ENCODE assay signal across 20 cellular contexts in genomic region chr20:58092871-58093270, GRCh38.
DNase-seq lines count a peak whose midpoint lies in the region; ATAC-seq, FAIRE-seq and TF ChIP-seq lines count a peak whose summit lies in the region.
"Had no signal": no experiment of that assay in that cellular context is flagged by ENCODE, and none has a peak within 500 bp of the region (broad histone marks: within the 10 kb centered on the region; RNA-seq: fewer than 3 reads in every experiment).

No MANE protein-coding gene starts in this region.

- no peak overlapping the region for H2BK15ac ChIP-seq in H9 (ENCODE audit: low read depth, low read length)

- intact Hi-C loops in left cardiac atrium (cut with DNase I) = no loop called here

- H2BK12ac ChIP-seq in H9 (ENCODE audit: insufficient read length, low read depth, low read length) = no peak overlapping the region

- no peak overlapping the region for H3K4me3 Mint-ChIP-seq in H9
- H3K4me3 Mint-ChIP-seq: CD4-positive, alpha-beta memory T cell had no signal

- no peak overlapping the region for H3K14ac ChIP-seq in H9 (ENCODE audit: insufficient read depth, low read length)

- peaks cover 0 to 4% of the 10 kb centered on the region in 2 experiments; a peak in 2 of 4 replicates for H3K4me1 Mint-ChIP-seq in H9
- H3K4me1 Mint-ChIP-seq: CD4-positive, alpha-beta memory T cell had no signal

- H2AK5ac ChIP-seq in H9 (ENCODE audit: insufficient read length, low read length) = no peak overlapping the region

- H3K79me1 ChIP-seq in H9 (ENCODE audit: insufficient read depth, low read depth, low read length, poor library complexity, severe bottlenecking) = no peaks in the 10 kb centered on the region

- peaks cover 4% of the 10 kb centered on the region for H3K27me3 Mint-ChIP-seq in H9 (ENCODE audit: low read depth)

- no peak overlapping the region for H3T11ph ChIP-seq in H9 (ENCODE audit: low read length)

- peak; percentile 30 for FAIRE-seq in urothelium cell line (lab: Jason Lieb, UNC)
- FAIRE-seq: A549, GM12891, H54 had no signal

- DNase-seq in H9 (peak; percentile 18), coronary artery (ENCODE audit: low spot score) (peak; percentile 63), left lobe of liver (ENCODE audit: low spot score) (peak; percentile 28), urothelium cell line (ENCODE audit: low spot score) (no peak), left cardiac atrium (no peak), GM13976 (ENCODE audit: low spot score) (no peak)
- DNase-seq: 8988T; C1 segment of cervical spinal cord; Calu3; CD4-positive, alpha-beta memory T cell; COR-L47; DMS53; DMS79 treated with DMSO at 0.1 percent for 48 hours; GF-D8; GOT3; HCEC 1CT had no signal

- H3K23me2 ChIP-seq in H9 (ENCODE audit: insufficient read length, low read depth, low read length, poor library complexity, severe bottlenecking) = no peaks in the 10 kb centered on the region

- H3K4me1 ChIP-seq in H9 (ENCODE audit: insufficient read depth, low read length) = no peaks in the 10 kb centered on the region
- H3K4me1 ChIP-seq: A549 had no signal

- peaks cover 0 to 3% of the 10 kb centered on the region in 2 experiments; a peak in 2 of 5 replicates for H3K9me3 Mint-ChIP-seq in H9

- no peaks in the 10 kb centered on the region for H3K79me2 ChIP-seq in H9 (ENCODE audit: insufficient read depth, low read length)

- no peak overlapping the region for H4K91ac ChIP-seq in H9 (ENCODE audit: insufficient read length, low read depth, low read length)

- H2BK5ac ChIP-seq in H9 (ENCODE audit: insufficient read length, low read length) = no peak overlapping the region

- no peak overlapping the region for H3K4ac ChIP-seq in H9 (ENCODE audit: low read depth, low read length)

- H4K20me1 ChIP-seq in H9 (ENCODE audit: control insufficient read depth, insufficient read depth, insufficient read length) = no peaks in the 10 kb centered on the region

- TF ChIP-seq CTCF in H9 (conservative IDR thresholded peaks at IDR 0.05) = no peak
- no peak for TF ChIP-seq CTCF in coronary artery (IDR thresholded peaks at IDR 0.05)
- no peak for TF ChIP-seq CTCF in GM13976 (IDR thresholded peaks at IDR 0.05; ENCODE audit: borderline replicate concordance, control extremely low read depth, extremely low read depth, insufficient read depth, missing control alignments)

- H3K27ac Mint-ChIP-seq in H9 = no peak overlapping the region
- H3K27ac Mint-ChIP-seq: CD4-positive, alpha-beta memory T cell had no signal

- H3K4me3 ChIP-seq in coronary artery = no peak overlapping the region
- H3K4me3 ChIP-seq: A549 had no signal

- no peak overlapping the region for H4K5ac ChIP-seq in H9 (ENCODE audit: insufficient read length, low read depth, low read length)

- H3K23ac ChIP-seq in H9 (ENCODE audit: insufficient read length, low read depth, low read length) = no peak overlapping the region

- no peak overlapping the region for H3K18ac ChIP-seq in H9 (ENCODE audit: insufficient read length, low read depth, low read length)

- H3K9ac ChIP-seq in H9 (ENCODE audit: extremely low read depth, insufficient read length, low read length) = no peak overlapping the region

- no peak overlapping the region for H4K8ac ChIP-seq in H9 (replicated peaks; ENCODE audit: insufficient read length, low read depth, low read length)

- ATAC-seq in left lobe of liver = no peak
- no peak for ATAC-seq in HG03095 (IDR thresholded peaks at IDR 0.05; ENCODE audit: unreplicated experiment)
- no peak for ATAC-seq in left cardiac atrium
- ATAC-seq: A549 had no signal

- H3K9me3 ChIP-seq in H9 (ENCODE audit: control insufficient read depth, low read depth, low read length) = no peaks in the 10 kb centered on the region
- H3K9me3 ChIP-seq: A549 had no signal

- H2BK20ac ChIP-seq in H9 (ENCODE audit: low read depth, low read length, poor library complexity, severe bottlenecking) = no peak overlapping the region

- no peak overlapping the region for H2AFZ ChIP-seq in H9 (ENCODE audit: low read length)

- H3K36me3 Mint-ChIP-seq in H9 (ENCODE audit: insufficient read depth in 1 of 3, low read depth in 3 of 3) = no peaks in the 10 kb centered on the region; a peak in 2 of 7 replicates
- H3K36me3 Mint-ChIP-seq: CD4-positive, alpha-beta memory T cell had no signal

- H3K27me3 ChIP-seq in H9 (ENCODE audit: insufficient read depth, low read length) = no peaks in the 10 kb centered on the region

- in situ Hi-C loops in GM13976 (cut with MboI; ENCODE audit: low sequenced_read_pairs, unreplicated experiment) = loop anchor here (10.0 to 25.0 kb wide), 2 partner anchors 58 to 431 kb away; no protein-coding TSS in a partner anchor

- no peak overlapping the region for H2BK120ac ChIP-seq in H9 (ENCODE audit: low read depth, low read length, poor library complexity, severe bottlenecking)

- no peak overlapping the region for H3K27ac ChIP-seq in H9 (ENCODE audit: insufficient read length, low read depth, low read length)
- no peak overlapping the region for H3K27ac ChIP-seq in coronary artery

- no CpG with 5 or more reads among the region's 11 CpGs for WGBS in H9 (ENCODE audit: extremely low coverage, insufficient read length, low lambda C conversion rate)

- H3K4me2 ChIP-seq in H9 (ENCODE audit: insufficient read depth, insufficient read length, low read length) = no peak overlapping the region
- H3K4me2 ChIP-seq: A549 had no signal

- H3K56ac ChIP-seq in H9 (ENCODE audit: insufficient read length, low read depth, low read length) = no peak overlapping the region

Comparison
In these comparisons a context has a peak if more than half of its experiments do, and no peak if none do; other contexts are left out.
1. DNase-seq: peak in H9 (single experiment), coronary artery (single experiment) and left lobe of liver (single experiment); none in urothelium cell line (single experiment), left cardiac atrium (single experiment) and GM13976 (single experiment).